19 cellular contexts compared by ENCODE assay signal in genomic region chr16:89904606-89905510, GRCh38. TPM values are rescaled to one million over a fixed set of nuclear protein-coding genes. Genes with fewer than 3 reads are reported as not detected.
DNase-seq lines count a peak whose midpoint lies in the region; ATAC-seq and TF ChIP-seq lines count a peak whose summit lies in the region.
"Had no signal": no experiment of that assay in that cellular context is flagged by ENCODE, and none has a peak within 500 bp of the region (broad histone marks: within the 10 kb centered on the region; RNA-seq: fewer than 3 reads in every experiment).

No MANE protein-coding gene starts in this region.

- intact Hi-C loops in natural killer cell (cut with micrococcal nuclease) = no loop called here

- H3K4me1 Mint-ChIP-seq in natural killer cell treated with Interleukin-12 subunit alpha and Interleukin-12 subunit beta and Interleukin-15 and Interleukin-18, amount 100 ng/mL, for 72 hours (ENCODE audit: low read depth in 2 of 2) = peaks cover 0 to 5% of the 10 kb centered on the region in 2 donors
- H3K4me1 Mint-ChIP-seq in natural killer cell (peaks cover 0 to 11% of the 10 kb centered on the region in 2 donors), glutamatergic neuron (ENCODE audit: low read depth, unreplicated experiment) (peaks cover 13% of the 10 kb centered on the region)
- H3K4me1 Mint-ChIP-seq: activated CD4-positive, alpha-beta T cell treated with anti-CD3 and anti-CD28 coated beads, Interleukin-2, amount 10 ng/mL, durations not matched to agents 24 days and 14 days; brain; nephron had no signal

- no peak for TF ChIP-seq CTCF in natural killer cell (IDR thresholded peaks at IDR 0.05)
- TF ChIP-seq CTCF in glutamatergic neuron (IDR thresholded peaks at IDR 0.05; ENCODE audit: partially characterized antibody, unreplicated experiment) = no peak

- DNase-seq in natural killer cell treated with Interleukin-12 subunit alpha and Interleukin-12 subunit beta and Interleukin-15 and Interleukin-18, amount 100 ng/mL, for 72 hours (ENCODE audit: low spot score) = peak; percentile 40
- DNase-seq in natural killer cell (no peak), glutamatergic neuron (no peak), NCI-H187 (lab: John Stamatoyannopoulos, UW) (no peak)
- DNase-seq: 8988T; activated CD4-positive, alpha-beta T cell treated with anti-CD3 and anti-CD28 coated beads, Interleukin-2, amount 10 ng/mL, durations not matched to agents 24 days and 14 days; activated naive CD8-positive, alpha-beta T cell treated with anti-CD3 and anti-CD28 coated beads, Interleukin-2, amount 50 U/mL, for 24 hours; colonic mucosa; foreskin fibroblast; kidney; NCI-H1417 treated with DMSO at 0.1 percent for 48 hours; NCI-H524; RPMI8226; stimulated activated CD4-positive, alpha-beta T cell treated with anti-CD3 and anti-CD28 coated beads, Interleukin-2, amount 100 ng/mL, for 48 hours had no signal

- H3K27ac Mint-ChIP-seq in natural killer cell treated with Interleukin-12 subunit alpha and Interleukin-12 subunit beta and Interleukin-15 and Interleukin-18, amount 100 ng/mL, for 72 hours = no peak overlapping the region
- H3K27ac Mint-ChIP-seq in natural killer cell (no peak overlapping the region), glutamatergic neuron (ENCODE audit: unreplicated experiment) (peak overlapping the region; percentile 92)
- H3K27ac Mint-ChIP-seq: activated CD4-positive, alpha-beta T cell treated with anti-CD3 and anti-CD28 coated beads, Interleukin-2, amount 10 ng/mL, durations not matched to agents 24 days and 14 days; activated naive CD8-positive, alpha-beta T cell treated with anti-CD3 and anti-CD28 coated beads, Interleukin-2, amount 50 U/mL, for 24 hours; memory B cell; nephron had no signal

- peak in 1 of 2 donors; percentile 26 for ATAC-seq in natural killer cell treated with Interleukin-12 subunit alpha and Interleukin-12 subunit beta and Interleukin-15 and Interleukin-18, amount 100 ng/mL, for 72 hours
- ATAC-seq in natural killer cell = no peak
- no peak for ATAC-seq in HG03571 (IDR thresholded peaks at IDR 0.05; ENCODE audit: unreplicated experiment)
- no peak; the same call in 1 of the 3 replicates for ATAC-seq in SK-N-SH treated with all-trans-retinoic acid at 6 μM for 48 hours
- ATAC-seq: activated naive CD8-positive, alpha-beta T cell treated with anti-CD3 and anti-CD28 coated beads, Interleukin-2, amount 50 U/mL, for 24 hours had no signal

- H3K9me3 Mint-ChIP-seq in natural killer cell treated with Interleukin-12 subunit alpha and Interleukin-12 subunit beta and Interleukin-15 and Interleukin-18, amount 100 ng/mL, for 72 hours = no peaks in the 10 kb centered on the region
- H3K9me3 Mint-ChIP-seq in natural killer cell (no peaks in the 10 kb centered on the region), glutamatergic neuron (ENCODE audit: unreplicated experiment) (peaks cover 9% of the 10 kb centered on the region)
- H3K9me3 Mint-ChIP-seq: activated CD4-positive, alpha-beta T cell treated with anti-CD3 and anti-CD28 coated beads, Interleukin-2, amount 10 ng/mL, durations not matched to agents 24 days and 14 days; activated naive CD8-positive, alpha-beta T cell treated with anti-CD3 and anti-CD28 coated beads, Interleukin-2, amount 50 U/mL, for 24 hours; memory B cell; nephron had no signal

- H3K4me3 Mint-ChIP-seq in natural killer cell treated with Interleukin-12 subunit alpha and Interleukin-12 subunit beta and Interleukin-15 and Interleukin-18, amount 100 ng/mL, for 72 hours = no peak overlapping the region
- H3K4me3 Mint-ChIP-seq in natural killer cell = no peak overlapping the region
- H3K4me3 Mint-ChIP-seq in glutamatergic neuron (ENCODE audit: unreplicated experiment) = no peak overlapping the region
- H3K4me3 Mint-ChIP-seq: activated CD4-positive, alpha-beta T cell treated with anti-CD3 and anti-CD28 coated beads, Interleukin-2, amount 10 ng/mL, durations not matched to agents 24 days and 14 days; activated naive CD8-positive, alpha-beta T cell treated with anti-CD3 and anti-CD28 coated beads, Interleukin-2, amount 50 U/mL, for 24 hours; brain; memory B cell; nephron had no signal

- H3K36me3 Mint-ChIP-seq in natural killer cell treated with Interleukin-12 subunit alpha and Interleukin-12 subunit beta and Interleukin-15 and Interleukin-18, amount 100 ng/mL, for 72 hours = no peaks in the 10 kb centered on the region
- H3K36me3 Mint-ChIP-seq in natural killer cell (no peaks in the 10 kb centered on the region), glutamatergic neuron (ENCODE audit: unreplicated experiment) (no peaks in the 10 kb centered on the region)

- H3K27me3 Mint-ChIP-seq in natural killer cell treated with Interleukin-12 subunit alpha and Interleukin-12 subunit beta and Interleukin-15 and Interleukin-18, amount 100 ng/mL, for 72 hours = no peaks in the 10 kb centered on the region
- H3K27me3 Mint-ChIP-seq in natural killer cell (ENCODE audit: low read depth in 2 of 2) = no peaks in the 10 kb centered on the region
- H3K27me3 Mint-ChIP-seq in glutamatergic neuron (ENCODE audit: unreplicated experiment) = peaks cover 7% of the 10 kb centered on the region
- H3K27me3 Mint-ChIP-seq: activated CD4-positive, alpha-beta T cell treated with anti-CD3 and anti-CD28 coated beads, Interleukin-2, amount 10 ng/mL, durations not matched to agents 24 days and 14 days; activated naive CD8-positive, alpha-beta T cell treated with anti-CD3 and anti-CD28 coated beads, Interleukin-2, amount 50 U/mL, for 24 hours; brain; memory B cell had no signal

TF ChIP-seq in SK-N-SH treated with all-trans-retinoic acid at 6 μM for 48 hours, 23 proteins besides CTCF, POLR2A, EP300 and RAD21:
- TF ChIP-seq CSRNP3 (CRISPR knock-in tag; IDR thresholded peaks at IDR 0.05) = no peak
- TF ChIP-seq PPARA (CRISPR knock-in tag; IDR thresholded peaks at IDR 0.05; ENCODE audit: borderline replicate concordance) = no peak
- no peak for TF ChIP-seq ZFP3 (CRISPR knock-in tag; IDR thresholded peaks at IDR 0.05)
- TF ChIP-seq ZNF565 (CRISPR knock-in tag; conservative IDR thresholded peaks at IDR 0.05; ENCODE audit: low read depth) = no peak
- no peak for TF ChIP-seq PATZ1 (CRISPR knock-in tag; IDR thresholded peaks at IDR 0.05; ENCODE audit: borderline replicate concordance)

RNA-seq across cellular contexts. Expression of gene MC1R, which starts 13.8 kb away (rescaled TPM):
- total RNA-seq in natural killer cell treated with Interleukin-12 subunit alpha and Interleukin-12 subunit beta and Interleukin-15 and Interleukin-18, amount 100 ng/mL, for 72 hours = 10 to 100 TPM in 1 of 2 donors, 1 to 10 TPM in 1; 9.3 to 13.0 TPM
- total RNA-seq in natural killer cell (10 to 100 TPM; 12.3 to 22.2 (median 13.7) TPM), glutamatergic neuron (ENCODE audit: unreplicated experiment) (12.8 TPM)

RNA-seq across cellular contexts. Expression of gene TUBB3, which starts 18.3 kb away (rescaled TPM):
- 10 to 100 TPM in 1 of 2 donors, 1 to 10 TPM in 1; 9.6 to 10.9 TPM for total RNA-seq in natural killer cell treated with Interleukin-12 subunit alpha and Interleukin-12 subunit beta and Interleukin-15 and Interleukin-18, amount 100 ng/mL, for 72 hours
- total RNA-seq in natural killer cell (1 to 10 TPM; 1.1 to 1.3 (median 1.2) TPM), glutamatergic neuron (ENCODE audit: unreplicated experiment) (3,960 TPM)

RNA-seq across cellular contexts. Expression of gene TCF25, which starts 31.5 kb away (rescaled TPM):
- total RNA-seq in natural killer cell treated with Interleukin-12 subunit alpha and Interleukin-12 subunit beta and Interleukin-15 and Interleukin-18, amount 100 ng/mL, for 72 hours = 100 to 1,000 TPM; 239 to 382 TPM
- 100 to 1,000 TPM; 509 to 682 (median 567) TPM for total RNA-seq in natural killer cell
- total RNA-seq in glutamatergic neuron (ENCODE audit: unreplicated experiment) = 272 TPM

RNA-seq across cellular contexts. Expression of gene DEF8, which starts 43.7 kb away (rescaled TPM):
- total RNA-seq in natural killer cell treated with Interleukin-12 subunit alpha and Interleukin-12 subunit beta and Interleukin-15 and Interleukin-18, amount 100 ng/mL, for 72 hours = 10 to 100 TPM; 44.2 to 55.5 TPM
- total RNA-seq in natural killer cell = 10 to 100 TPM; 43.0 to 60.3 (median 50.1) TPM
- 96.0 TPM for total RNA-seq in glutamatergic neuron (ENCODE audit: unreplicated experiment)

Comparison
In these comparisons a context has a peak if more than half of its experiments do, and no peak if none do; other contexts are left out.
1. RNA of gene TUBB3, which starts 18.3 kb away (total RNA-seq): 3,960 TPM in glutamatergic neuron (single experiment); 9.6 to 10.9 TPM in natural killer cell treated with Interleukin-12 subunit alpha and Interleukin-12 subunit beta and Interleukin-15 and Interleukin-18, amount 100 ng/mL, for 72 hours and 1.1 to 1.3 TPM in natural killer cell; every median in the first group is over 100 times any median in the second.